8 cellular contexts compared by ENCODE assay signal in genomic region chr1:186605762-186606350, GRCh38.
DNase-seq lines count a peak whose midpoint lies in the region; ATAC-seq and TF ChIP-seq lines count a peak whose summit lies in the region.

No MANE protein-coding gene starts in this region.

- CTCF ChIA-PET in A673 (lab: Charles Lee) = interaction anchor here (0.5 to 1.5 kb wide), 8 partner anchors 73 to 380 kb away, joined by 3 to 8 read pairs (median 4); no protein-coding TSS in a partner anchor

- peak; percentile 94 for TF ChIP-seq CTCF in A673 (conservative IDR thresholded peaks at IDR 0.05; ENCODE audit: low read depth, low read length)
- TF ChIP-seq CTCF in GM12864 (IDR thresholded peaks at IDR 0.05; ENCODE audit: low read depth, low read length, missing control alignments) = peak; percentile 85
- TF ChIP-seq CTCF in right atrium auricular region (IDR thresholded peaks at IDR 0.05) = peak; percentile 35 to 71

- DNase-seq in A673 (ENCODE audit: low spot score) (peak; percentile 90), GM12864 (ENCODE audit: low read depth) (peak; percentile 27), NCI-H446 treated with DMSO at 0.1 percent for 48 hours (lab: John Stamatoyannopoulos, UW) (peak; percentile 41), right atrium auricular region (ENCODE audit: low spot score) (no peak), SW 1271 (lab: John Stamatoyannopoulos, UW) (no peak)
- no peak for DNase-seq in activated T-helper 2 cell treated with anti-CD3 and anti-CD28 coated beads, Interferon-gamma antibody, Interleukin-2, Interleukin-4, amounts not matched to agents 10 μg/mL and 5 μg/mL and 100 μg/mL, durations not matched to agents 14 hours and 24 hours and 36 hours (ENCODE audit: low spot score)
- DNase-seq in stimulated activated naive CD8-positive, alpha-beta T cell treated with anti-CD3 and anti-CD28 coated beads, Interleukin-15, amount 100 ng/mL, for 72 hours = peak; percentile 13 to 40

- H3K4me1 ChIP-seq in A673 (ENCODE audit: insufficient read depth, low read length, poor library complexity, severe bottlenecking) = peaks cover 6% of the 10 kb centered on the region
- no peaks in the 10 kb centered on the region for H3K4me1 ChIP-seq in right atrium auricular region

- intact Hi-C loops in A673 (cut with micrococcal nuclease; ENCODE audit: unreplicated experiment) = loop anchor here (1.0 to 10.0 kb wide), 6 partner anchors 76 to 659 kb away; partner anchors contain the start of gene PTGS2
- intact Hi-C loops in activated T-helper 2 cell treated with anti-CD3 and anti-CD28 coated beads, Interferon-gamma antibody, Interleukin-2, Interleukin-4, amounts not matched to agents 10 μg/mL and 5 μg/mL and 100 μg/mL, durations not matched to agents 14 hours and 24 hours and 36 hours (cut with micrococcal nuclease) = loop anchor here (1.0 to 5.0 kb wide), 4 partner anchors 123 to 380 kb away; no protein-coding TSS in a partner anchor

- peaks cover 5% of the 10 kb centered on the region for H3K9me3 Mint-ChIP-seq in activated T-helper 2 cell treated with anti-CD3 and anti-CD28 coated beads, Interferon-gamma antibody, Interleukin-2, Interleukin-4, amounts not matched to agents 10 μg/mL and 5 μg/mL and 100 μg/mL, durations not matched to agents 14 hours and 24 hours and 36 hours
- peaks cover 0 to 4% of the 10 kb centered on the region in 2 donors for H3K9me3 Mint-ChIP-seq in stimulated activated naive CD8-positive, alpha-beta T cell treated with anti-CD3 and anti-CD28 coated beads, Interleukin-15, amount 100 ng/mL, for 72 hours

- POLR2A ChIA-PET in A673 (lab: Charles Lee; ENCODE audit: low non-redundant PET) = interaction anchor here (0.6 kb wide), 1 partner anchor 26 kb away, joined by 7 read pairs; no protein-coding TSS in a partner anchor

- H3K27me3 Mint-ChIP-seq in activated T-helper 2 cell treated with anti-CD3 and anti-CD28 coated beads, Interferon-gamma antibody, Interleukin-2, Interleukin-4, amounts not matched to agents 10 μg/mL and 5 μg/mL and 100 μg/mL, durations not matched to agents 14 hours and 24 hours and 36 hours (ENCODE audit: low read depth) = peaks cover 60% of the 10 kb centered on the region
- peaks cover 66% of the 10 kb centered on the region for H3K27me3 Mint-ChIP-seq in stimulated activated naive CD8-positive, alpha-beta T cell treated with anti-CD3 and anti-CD28 coated beads, Interleukin-15, amount 100 ng/mL, for 72 hours

- no peaks in the 10 kb centered on the region for H3K36me3 ChIP-seq in A673 (ENCODE audit: insufficient read depth, low read length, poor library complexity, severe bottlenecking)
- H3K36me3 ChIP-seq in right atrium auricular region = no peaks in the 10 kb centered on the region

- H3K4me1 Mint-ChIP-seq in activated T-helper 2 cell treated with anti-CD3 and anti-CD28 coated beads, Interferon-gamma antibody, Interleukin-2, Interleukin-4, amounts not matched to agents 10 μg/mL and 5 μg/mL and 100 μg/mL, durations not matched to agents 14 hours and 24 hours and 36 hours (ENCODE audit: low read depth) = peaks cover 7% of the 10 kb centered on the region
- H3K4me1 Mint-ChIP-seq in stimulated activated naive CD8-positive, alpha-beta T cell treated with anti-CD3 and anti-CD28 coated beads, Interleukin-15, amount 100 ng/mL, for 72 hours = peaks cover 7% of the 10 kb centered on the region

- H3K9me3 ChIP-seq in A673 (ENCODE audit: low read depth, low read length, poor library complexity, severe bottlenecking) (no peaks in the 10 kb centered on the region), right atrium auricular region (no peaks in the 10 kb centered on the region)

- ATAC-seq in HG02610 (IDR thresholded peaks at IDR 0.05; ENCODE audit: unreplicated experiment) = peak; percentile 72
- ATAC-seq in stimulated activated naive CD8-positive, alpha-beta T cell treated with anti-CD3 and anti-CD28 coated beads, Interleukin-15, amount 100 ng/mL, for 72 hours = peak; percentile 73

- H3K4me3 ChIP-seq in A673 (ENCODE audit: low read depth, low read length, poor library complexity, severe bottlenecking) (no peak overlapping the region), GM12864 (ENCODE audit: low read depth, low read length) (no peak overlapping the region), right atrium auricular region (no peak overlapping the region)

- H3K27ac ChIP-seq in A673 (ENCODE audit: low read depth, low read length, poor library complexity, severe bottlenecking) = no peak overlapping the region
- H3K27ac ChIP-seq in right atrium auricular region = no peak overlapping the region

- peak overlapping the region; percentile 26 for H3K27ac Mint-ChIP-seq in activated T-helper 2 cell treated with anti-CD3 and anti-CD28 coated beads, Interferon-gamma antibody, Interleukin-2, Interleukin-4, amounts not matched to agents 10 μg/mL and 5 μg/mL and 100 μg/mL, durations not matched to agents 14 hours and 24 hours and 36 hours
- no peak overlapping the region for H3K27ac Mint-ChIP-seq in stimulated activated naive CD8-positive, alpha-beta T cell treated with anti-CD3 and anti-CD28 coated beads, Interleukin-15, amount 100 ng/mL, for 72 hours

- no peak overlapping the region for H3K4me3 Mint-ChIP-seq in activated T-helper 2 cell treated with anti-CD3 and anti-CD28 coated beads, Interferon-gamma antibody, Interleukin-2, Interleukin-4, amounts not matched to agents 10 μg/mL and 5 μg/mL and 100 μg/mL, durations not matched to agents 14 hours and 24 hours and 36 hours (ENCODE audit: low read depth)
- H3K4me3 Mint-ChIP-seq in stimulated activated naive CD8-positive, alpha-beta T cell treated with anti-CD3 and anti-CD28 coated beads, Interleukin-15, amount 100 ng/mL, for 72 hours = no peak overlapping the region

- BruUV-seq in A673 (replicated peaks; lab: Mats Ljungman, UMichigan) = no TSS peak

- H3K36me3 Mint-ChIP-seq in activated T-helper 2 cell treated with anti-CD3 and anti-CD28 coated beads, Interferon-gamma antibody, Interleukin-2, Interleukin-4, amounts not matched to agents 10 μg/mL and 5 μg/mL and 100 μg/mL, durations not matched to agents 14 hours and 24 hours and 36 hours (ENCODE audit: low read depth) = no peaks in the 10 kb centered on the region

- H3K27me3 ChIP-seq in A673 (replicated peaks; ENCODE audit: insufficient read depth, low read depth, low read length, poor library complexity) = no peaks in the 10 kb centered on the region
- no peaks in the 10 kb centered on the region for H3K27me3 ChIP-seq in right atrium auricular region

Comparison
In these comparisons a context has a peak if more than half of its experiments do, and no peak if none do; other contexts are left out.
1. DNase-seq: peak in A673 (single experiment), GM12864 (single experiment), NCI-H446 treated with DMSO at 0.1 percent for 48 hours (single experiment) and stimulated activated naive CD8-positive, alpha-beta T cell treated with anti-CD3 and anti-CD28 coated beads, Interleukin-15, amount 100 ng/mL, for 72 hours (2 of 2); none in activated T-helper 2 cell treated with anti-CD3 and anti-CD28 coated beads, Interferon-gamma antibody, Interleukin-2, Interleukin-4, amounts not matched to agents 10 μg/mL and 5 μg/mL and 100 μg/mL, durations not matched to agents 14 hours and 24 hours and 36 hours (single experiment), right atrium auricular region (single experiment) and SW 1271 (0 of 2).
2. Peak in every context shown above with its lines, with median percentiles within 50 percentile points of each other: CTCF ChIP-seq.